13 cellular contexts compared by ENCODE assay signal in the genomic region with DNA sequence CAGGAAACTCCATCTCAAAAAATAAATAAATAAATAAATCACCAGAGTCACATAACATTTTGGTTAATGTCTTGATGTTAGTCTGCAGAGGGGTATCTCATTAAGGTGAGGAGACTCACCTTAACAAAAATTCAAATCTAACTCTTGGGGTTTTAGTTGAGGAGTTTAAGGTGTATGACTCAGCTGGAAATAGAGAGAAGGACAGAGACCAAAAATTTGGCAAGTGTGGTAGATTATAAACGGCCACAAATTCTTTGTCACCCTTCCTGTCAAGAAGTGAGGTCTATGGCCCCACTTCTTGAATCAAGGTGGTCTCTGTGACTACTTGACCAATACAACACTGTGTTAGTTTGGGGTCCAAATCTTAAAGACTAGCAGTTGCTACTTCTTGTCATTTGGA.
"Had no signal": no experiment of that assay in that cellular context is flagged by ENCODE, and none has a peak within 500 bp of the region (broad histone marks: within the 10 kb centered on the region; RNA-seq: fewer than 3 reads in every experiment).

No MANE protein-coding gene starts in this region.

- H3K36me3 ChIP-seq: adrenal gland, heart left ventricle, left ventricle myocardium inferior, ovary, sigmoid colon had no signal

- H3K27ac ChIP-seq: adrenal gland, heart left ventricle, left ventricle myocardium inferior, ovary, sigmoid colon had no signal

- H3K4me1 ChIP-seq: adrenal gland had no signal

- H3K4me3 ChIP-seq: adrenal gland, heart left ventricle, left ventricle myocardium inferior, ovary, sigmoid colon had no signal

- H3K9me3 ChIP-seq: adrenal gland, heart left ventricle, left ventricle myocardium inferior, ovary, sigmoid colon had no signal

- ATAC-seq: heart left ventricle, T-cell had no signal

- H3K27me3 ChIP-seq: adrenal gland, heart left ventricle, ovary, sigmoid colon had no signal

- DNase-seq: activated CD4-positive, alpha-beta T cell treated with anti-CD3 and anti-CD28 coated beads for 1 hour; activated CD4-positive, alpha-beta T cell treated with anti-CD3 and anti-CD28 coated beads, Interleukin-2, amount 50 U/mL, for 48 hours; activated T-cell treated with anti-CD3 and anti-CD28 coated beads, Interleukin-2, amount 50 U/mL, for 72 hours; adrenal gland; heart left ventricle; left ventricle myocardium inferior; mesendoderm; ovary; sigmoid colon; stimulated activated CD4-positive, alpha-beta T cell treated with anti-CD3 and anti-CD28 coated beads, Interleukin-12 subunit alpha, Interleukin-12 subunit beta, amount 100 ng/mL, for 4 hours; stimulated activated naive CD4-positive, alpha-beta T cell treated with Interleukin-2 at 50 U/mL for 16 hours; T-cell; T1000 had no signal
